8 cellular contexts compared by ENCODE assay signal in genomic region chr1:34865981-34866761, GRCh38. TPM values are rescaled to one million over a fixed set of nuclear protein-coding genes. Genes with fewer than 3 reads are reported as not detected.
A peak's percentile ranks its signal among the peaks of the same experiment; 100 is the strongest.
DNase-seq lines count a peak whose midpoint lies in the region; ATAC-seq and TF ChIP-seq lines count a peak whose summit lies in the region.

No MANE protein-coding gene starts in this region.

- no peak overlapping the region for H2BK15ac ChIP-seq in IMR-90 (ENCODE audit: low read depth, low read length)

- TF ChIP-seq EP300 in upper lobe of left lung (IDR thresholded peaks at IDR 0.05): no peak

- H3K9ac ChIP-seq in IMR-90 (ENCODE audit: low read depth, low read length): peak overlapping the region; percentile 57
- peak overlapping the region; percentile 83 for H3K9ac ChIP-seq in adipocyte (ENCODE audit: low read length)

- TF ChIP-seq RAD21 in IMR-90 (IDR thresholded peaks at IDR 0.05; ENCODE audit: low read length): peak; percentile 40

- peak overlapping the region; percentile 80 for H2AK9ac ChIP-seq in IMR-90 (replicated peaks; ENCODE audit: low read depth, low read length, poor library complexity)

- H3K27me3 ChIP-seq in IMR-90 (ENCODE audit: control insufficient read depth, insufficient read depth, low read length) (peaks cover 29% of the 10 kb centered on the region), adipocyte (replicated peaks; ENCODE audit: control insufficient read depth, insufficient read depth, low read length) (peaks cover 45% of the 10 kb centered on the region), heart right ventricle (peaks cover 0 to 4% (median 0%) of the 10 kb centered on the region in 7 donors), upper lobe of left lung (no peaks in the 10 kb centered on the region)

- no peak overlapping the region for H3K23ac ChIP-seq in IMR-90 (ENCODE audit: low read depth, low read length)

- H3K9me3 ChIP-seq in IMR-90 (ENCODE audit: control insufficient read depth, insufficient read depth, low read length): no peaks in the 10 kb centered on the region
- no peaks in the 10 kb centered on the region for H3K9me3 ChIP-seq in adipocyte (ENCODE audit: control insufficient read depth, low read length)
- no peaks in the 10 kb centered on the region for H3K9me3 ChIP-seq in heart right ventricle
- H3K9me3 ChIP-seq in upper lobe of left lung: no peaks in the 10 kb centered on the region

- in situ Hi-C loops in IMR-90 (cut with MboI; ENCODE audit: low sequenced_read_pairs): no loop called here

- no peaks in the 10 kb centered on the region for H3K36me3 ChIP-seq in IMR-90 (ENCODE audit: control insufficient read depth, insufficient read depth, low read length)
- no peaks in the 10 kb centered on the region for H3K36me3 ChIP-seq in adipocyte (ENCODE audit: control insufficient read depth, insufficient read depth, low read length, severe bottlenecking)
- no peaks in the 10 kb centered on the region for H3K36me3 ChIP-seq in heart right ventricle
- H3K36me3 ChIP-seq in upper lobe of left lung: no peaks in the 10 kb centered on the region

- no peak overlapping the region for H2AK5ac ChIP-seq in IMR-90 (ENCODE audit: low read depth, low read length)

- peak overlapping the region; percentile 56; the same call in 1 of the 2 replicates for H3K14ac ChIP-seq in IMR-90 (replicated peaks; ENCODE audit: low read depth, low read length)

- ATAC-seq in GM19372 (IDR thresholded peaks at IDR 0.05; ENCODE audit: low read depth, unreplicated experiment) (peak; percentile 72), IMR-90 (ENCODE audit: low read depth) (peak; percentile 90), heart right ventricle (peak; percentile 66 to 89 (median 79)), upper lobe of left lung (ENCODE audit: low FRiP score in 2 of 2) (peak; percentile 86 to 92)

- peak; percentile 97 for TF ChIP-seq CTCF in C4-2B (conservative IDR thresholded peaks at IDR 0.05)
- TF ChIP-seq CTCF in IMR-90 (conservative IDR thresholded peaks at IDR 0.05; ENCODE audit: low read depth, low read length): peak; percentile 82
- TF ChIP-seq CTCF in heart right ventricle (IDR thresholded peaks at IDR 0.05): peak; percentile 95 to 99 (median 98)
- TF ChIP-seq CTCF in upper lobe of left lung (IDR thresholded peaks at IDR 0.05): peak; percentile 88 to 98 (median 97)

- H3K4me1 ChIP-seq in IMR-90 (ENCODE audit: control insufficient read depth, insufficient read depth, low read length): no peaks in the 10 kb centered on the region
- no peaks in the 10 kb centered on the region for H3K4me1 ChIP-seq in adipocyte (ENCODE audit: control insufficient read depth, insufficient read depth, low read length)
- peaks cover 0 to 23% (median 15%) of the 10 kb centered on the region in 9 donors for H3K4me1 ChIP-seq in heart right ventricle
- H3K4me1 ChIP-seq in upper lobe of left lung: peaks cover 15 to 24% (median 16%) of the 10 kb centered on the region in 4 donors

- POLR2A ChIA-PET in IMR-90 (lab: Charles Lee; ENCODE audit: unreplicated experiment): no interaction called here

- H4K91ac ChIP-seq in IMR-90 (ENCODE audit: insufficient read depth, low read depth, low read length): peak overlapping the region; percentile 47; the same call in 1 of the 2 replicates

- WGBS in IMR-90 (ENCODE audit: extremely low coverage in 2 of 2, insufficient read length in 1 of 2), 2 experiments: 1% methylated on average over 46 of the region's 81 CpGs; no CpG with 5 or more reads in 1 of the 2 experiments
- 1 to 2% methylated on average over 77 to 81 of the region's 81 CpGs for WGBS in heart right ventricle, 2 donors
- WGBS in upper lobe of left lung, 2 donors: 0 to 5% methylated on average over 18 to 31 of the region's 81 CpGs

- no peak overlapping the region for H3K56ac ChIP-seq in IMR-90 (ENCODE audit: extremely low read depth, insufficient read depth, low read length)

- DNase-seq in IMR-90: peak; percentile 53
- DNase-seq in T follicular helper cell (ENCODE audit: low read depth): peak; percentile 86
- DNase-seq in adipocyte (ENCODE audit: low read depth): peak; percentile 87
- DNase-seq in heart right ventricle: peak; percentile 84 to 90
- DNase-seq in posterior vena cava (ENCODE audit: low spot score): peak; percentile 97
- DNase-seq in upper lobe of left lung: peak; percentile 87 to 99

- H3K4me3 ChIP-seq in IMR-90 (ENCODE audit: insufficient read depth, low read depth, low read length): peak overlapping the region; percentile 57
- H3K4me3 ChIP-seq in adipocyte (ENCODE audit: low read length): peak overlapping the region; percentile 86
- H3K4me3 ChIP-seq in heart right ventricle: peak overlapping the region; percentile 59 to 89 (median 76)
- peak overlapping the region; percentile 72 to 98 (median 79) for H3K4me3 ChIP-seq in upper lobe of left lung

- H3K79me1 ChIP-seq in IMR-90 (ENCODE audit: low read depth in 1 of 2, low read length in 2 of 2): no peaks in the 10 kb centered on the region

- CTCF ChIA-PET in IMR-90 (lab: Yijun Ruan, JAX): interaction anchor here (0.7 to 2.0 kb wide), 7 partner anchors 9 to 80 kb away, joined by 3 to 8 read pairs (median 6); no protein-coding TSS in a partner anchor

- TF ChIP-seq POLR2A in IMR-90 (IDR thresholded peaks at IDR 0.05; ENCODE audit: low read depth, low read length) (no peak), upper lobe of left lung (IDR thresholded peaks at IDR 0.05) (peak in 2 of 4 donors; percentile 39 to 48)

- H3K4me2 ChIP-seq in IMR-90 (ENCODE audit: low read depth, low read length): peak overlapping the region; percentile 87

- peak overlapping the region; percentile 100 for H2AFZ ChIP-seq in IMR-90 (replicated peaks; ENCODE audit: low read length, poor library complexity)

- H4K8ac ChIP-seq in IMR-90 (ENCODE audit: low read depth in 2 of 2, low read length in 2 of 2): peak overlapping the region; percentile 76 to 86

- H3K27ac ChIP-seq in C4-2B: peak overlapping the region; percentile 72
- H3K27ac ChIP-seq in IMR-90 (ENCODE audit: insufficient read depth, low read length): peak overlapping the region; percentile 8; the same call in 1 of the 2 replicates
- peak overlapping the region; percentile 36 to 90 (median 84) for H3K27ac ChIP-seq in heart right ventricle
- peak overlapping the region; percentile 85 to 95 (median 88) for H3K27ac ChIP-seq in upper lobe of left lung

- H2BK20ac ChIP-seq in IMR-90 (ENCODE audit: low read depth, low read length): no peak overlapping the region

- dilution Hi-C loops in IMR-90 (cut with HindIII; ENCODE audit: low sequenced_read_pairs, unreplicated experiment): no loop called here

- H2BK120ac ChIP-seq in IMR-90 (ENCODE audit: low read depth, low read length): peak overlapping the region; percentile 44; the same call in 1 of the 2 replicates

- H4K5ac ChIP-seq in IMR-90 (ENCODE audit: low read depth, low read length): peak overlapping the region; percentile 14

- no peak overlapping the region for H2BK5ac ChIP-seq in IMR-90 (ENCODE audit: low read depth, low read length, poor library complexity, severe bottlenecking)

- H3K9me1 ChIP-seq in IMR-90 (ENCODE audit: insufficient read depth, low read length): no peaks in the 10 kb centered on the region

- H4K20me1 ChIP-seq in IMR-90 (ENCODE audit: insufficient read depth, low read length): no peaks in the 10 kb centered on the region

- intact Hi-C loops in IMR-90 (cut with micrococcal nuclease): loop anchor here (1.0 kb wide), 1 partner anchor 80 kb away; no protein-coding TSS in a partner anchor
- intact Hi-C loops in heart right ventricle (cut with DNase I): loop anchor here in 7 of 10 donors (1.0 to 10.0 kb wide), 5 partner anchors 14 to 329 kb away; partner anchors contain the start of genes TMEM35B (in 3 of the 7) and SFPQ (in 1 of the 7)
- intact Hi-C loops in posterior vena cava (cut with DNase I): loop anchor here in 1 of 2 donors (5.0 kb wide), 1 partner anchor 79 kb away; no protein-coding TSS in a partner anchor

- H3K4ac ChIP-seq in IMR-90 (ENCODE audit: low read depth, low read length): peak overlapping the region; percentile 71

- no peak overlapping the region for H3K18ac ChIP-seq in IMR-90 (ENCODE audit: low read depth, low read length)

- no TSS peak for BruUV-seq in IMR-90 (replicated peaks; lab: Mats Ljungman, UMichigan)

TF ChIP-seq in IMR-90, 13 proteins besides CTCF, POLR2A, EP300 and RAD21:
- TF ChIP-seq CEBPB (IDR thresholded peaks at IDR 0.05; ENCODE audit: low read depth, low read length) (no peak), MAFK (IDR thresholded peaks at IDR 0.05; ENCODE audit: low read depth, low read length) (no peak), SMC3 (IDR thresholded peaks at IDR 0.05; ENCODE audit: low read depth, low read length) (peak; percentile 51)

RNA-seq across cellular contexts. Expression of gene SMIM12, which starts 6.6 kb away (rescaled TPM):
- total RNA-seq in IMR-90 (2012; rRNA removed) (31.9 and 36.4 TPM in 2 replicates), heart right ventricle (10 to 100 TPM; 33.9 to 74.2 (median 43.7) TPM), posterior vena cava (10 to 100 TPM; 52.3 to 57.5 TPM), upper lobe of left lung (10 to 100 TPM in 5 of 6 donors, 1 to 10 TPM in 1; 6.3 to 46.6 (median 30.9) TPM)
- polyA plus RNA-seq in IMR-90 (2012; rRNA removed) (39.8 and 44.4 TPM in 2 replicates), heart right ventricle (10 to 100 TPM in 1 of 2 donors, 1 to 10 TPM in 1; 9.7 to 78.1 TPM)
- polyA plus RNA-seq in IMR-90 (2012; cell fraction: cytosol; rRNA removed): 31.4 and 39.9 TPM in 2 replicates
- polyA plus RNA-seq in IMR-90 (2012; cell fraction: nucleus; rRNA removed; ENCODE audit: low replicate concordance): 13.7 and 21.5 TPM in 2 replicates

Comparison
In these comparisons a context has a peak if more than half of its experiments do, and no peak if none do; other contexts are left out.
1. Peak in every context shown above with its lines: DNase-seq, ATAC-seq, H3K4me3 ChIP-seq and H3K27ac ChIP-seq.
2. H3K27ac ChIP-seq: peak in every context shown above with its lines; median percentile 88 in upper lobe of left lung; 84 in heart right ventricle; 72 in C4-2B; 8 in IMR-90.